1 cellular context compared by ENCODE assay signal in the genomic region with DNA sequence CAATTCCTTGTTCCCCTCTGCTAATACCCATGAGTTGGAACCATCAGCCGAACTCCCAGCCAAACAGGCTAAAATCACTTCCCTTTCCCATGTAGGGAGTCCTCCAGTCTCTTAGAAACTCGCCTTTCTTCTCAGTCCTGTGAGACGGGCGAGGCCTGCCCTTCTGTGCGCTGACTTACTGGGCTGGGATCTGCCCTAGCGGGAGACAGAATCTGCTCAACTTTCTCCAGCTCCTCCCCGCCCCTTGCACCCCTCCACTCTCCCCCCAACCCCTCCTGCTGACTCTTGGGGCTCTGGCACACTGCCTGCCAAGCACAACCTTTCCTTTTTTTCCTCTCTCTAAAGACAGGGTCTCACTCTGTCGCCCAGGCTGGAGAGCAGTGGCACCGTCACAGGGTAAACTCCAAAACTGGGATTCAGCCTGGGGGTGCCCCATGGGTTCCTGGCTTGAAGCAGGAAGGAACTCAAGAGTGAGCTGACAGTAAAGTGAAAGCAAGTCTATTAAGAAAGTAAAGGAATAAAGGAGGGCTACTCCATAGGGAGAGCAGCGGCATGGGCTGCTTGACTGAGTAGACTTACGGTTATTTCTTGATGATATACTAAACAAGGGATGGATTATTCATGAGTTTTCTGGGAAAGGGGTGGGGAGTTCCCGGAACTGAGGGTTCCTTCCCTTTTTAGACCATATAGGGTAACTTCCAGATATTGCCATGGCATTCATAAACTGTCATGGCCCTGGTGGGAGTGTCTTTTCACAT.
TF ChIP-seq lines count a peak whose summit lies in the region.

No MANE protein-coding gene starts in this region.

TF ChIP-seq in K562, 482 proteins besides CTCF, POLR2A, EP300 and RAD21 (continued from another document and continues in another):
- TF ChIP-seq, protein P1, sequence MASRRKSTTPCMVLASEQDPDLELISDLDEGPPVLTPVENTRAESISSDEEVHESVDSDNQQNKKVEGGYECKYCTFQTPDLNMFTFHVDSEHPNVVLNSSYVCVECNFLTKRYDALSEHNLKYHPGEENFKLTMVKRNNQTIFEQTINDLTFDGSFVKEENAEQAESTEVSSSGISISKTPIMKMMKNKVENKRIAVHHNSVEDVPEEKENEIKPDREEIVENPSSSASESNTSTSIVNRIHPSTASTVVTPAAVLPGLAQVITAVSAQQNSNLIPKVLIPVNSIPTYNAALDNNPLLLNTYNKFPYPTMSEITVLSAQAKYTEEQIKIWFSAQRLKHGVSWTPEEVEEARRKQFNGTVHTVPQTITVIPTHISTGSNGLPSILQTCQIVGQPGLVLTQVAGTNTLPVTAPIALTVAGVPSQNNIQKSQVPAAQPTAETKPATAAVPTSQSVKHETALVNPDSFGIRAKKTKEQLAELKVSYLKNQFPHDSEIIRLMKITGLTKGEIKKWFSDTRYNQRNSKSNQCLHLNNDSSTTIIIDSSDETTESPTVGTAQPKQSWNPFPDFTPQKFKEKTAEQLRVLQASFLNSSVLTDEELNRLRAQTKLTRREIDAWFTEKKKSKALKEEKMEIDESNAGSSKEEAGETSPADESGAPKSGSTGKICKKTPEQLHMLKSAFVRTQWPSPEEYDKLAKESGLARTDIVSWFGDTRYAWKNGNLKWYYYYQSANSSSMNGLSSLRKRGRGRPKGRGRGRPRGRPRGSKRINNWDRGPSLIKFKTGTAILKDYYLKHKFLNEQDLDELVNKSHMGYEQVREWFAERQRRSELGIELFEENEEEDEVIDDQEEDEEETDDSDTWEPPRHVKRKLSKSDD (conservative IDR thresholded peaks at IDR 0.05; ENCODE audit: low read length), result no peak
- TF ChIP-seq BRD4 (IDR thresholded peaks at IDR 0.05) (no peak; the same call in 1 of the 2 replicates), ERF (CRISPR knock-in tag; IDR thresholded peaks at IDR 0.05) (0 out of 2 replicates have a peak, but pooled peaks have one; percentile 32), POLR2B (IDR thresholded peaks at IDR 0.05; ENCODE audit: low read depth, partially characterized antibody) (peak; percentile 91), RBBP5 (IDR thresholded peaks at IDR 0.05; ENCODE audit: borderline replicate concordance, insufficient read depth, low read length, poor library complexity, severe bottlenecking) (no peak), ZNF79 (CRISPR knock-in tag; IDR thresholded peaks at IDR 0.05; ENCODE audit: low read depth) (no peak), ILK (tag; IDR thresholded peaks at IDR 0.05; ENCODE audit: borderline replicate concordance, low read depth) (no peak), ETS2 (tag; IDR thresholded peaks at IDR 0.05; ENCODE audit: borderline replicate concordance, poor library complexity, severe bottlenecking) (no peak), ZNF146 (CRISPR knock-in tag; IDR thresholded peaks at IDR 0.05; ENCODE audit: unreplicated experiment) (no peak), ZNF232 (CRISPR knock-in tag; IDR thresholded peaks at IDR 0.05) (no peak), MYC (IDR thresholded peaks at IDR 0.05; ENCODE audit: low read depth, low read length) (0 out of 2 replicates have a peak, but pooled peaks have one; percentile 9), MYC (CRISPR knock-in tag; IDR thresholded peaks at IDR 0.05; ENCODE audit: borderline replicate concordance, low read depth) (no peak), CHD4 (IDR thresholded peaks at IDR 0.05; ENCODE audit: insufficient read depth, insufficient replicate concordance, low read depth, low read length, poor library complexity, severe bottlenecking) (no peak), SLC30A9 (CRISPR knock-in tag; IDR thresholded peaks at IDR 0.05) (no peak), ZFP30 (CRISPR knock-in tag; IDR thresholded peaks at IDR 0.05; ENCODE audit: borderline replicate concordance) (no peak), EP400 (IDR thresholded peaks at IDR 0.05) (no peak; the same call in 1 of the 2 replicates), DPF2 (IDR thresholded peaks at IDR 0.05) (no peak), ASH1L (IDR thresholded peaks at IDR 0.05; ENCODE audit: borderline replicate concordance, low read depth, partially characterized antibody) (no peak), ZNF174 (CRISPR knock-in tag; IDR thresholded peaks at IDR 0.05) (no peak), NCOA4 (IDR thresholded peaks at IDR 0.05; ENCODE audit: partially characterized antibody) (no peak), TBP (optimal IDR thresholded peaks at IDR 0.05; ENCODE audit: low read depth, low read length) (peak; percentile 93), SRF (CRISPR knock-in tag; IDR thresholded peaks at IDR 0.05) (peak; percentile 93 to 99), ETV5 (CRISPR knock-in tag; IDR thresholded peaks at IDR 0.05; ENCODE audit: low read depth) (no peak), MED1 (CRISPR knock-in tag; IDR thresholded peaks at IDR 0.05; ENCODE audit: borderline replicate concordance) (no peak)
- TF ChIP-seq, protein P2, sequence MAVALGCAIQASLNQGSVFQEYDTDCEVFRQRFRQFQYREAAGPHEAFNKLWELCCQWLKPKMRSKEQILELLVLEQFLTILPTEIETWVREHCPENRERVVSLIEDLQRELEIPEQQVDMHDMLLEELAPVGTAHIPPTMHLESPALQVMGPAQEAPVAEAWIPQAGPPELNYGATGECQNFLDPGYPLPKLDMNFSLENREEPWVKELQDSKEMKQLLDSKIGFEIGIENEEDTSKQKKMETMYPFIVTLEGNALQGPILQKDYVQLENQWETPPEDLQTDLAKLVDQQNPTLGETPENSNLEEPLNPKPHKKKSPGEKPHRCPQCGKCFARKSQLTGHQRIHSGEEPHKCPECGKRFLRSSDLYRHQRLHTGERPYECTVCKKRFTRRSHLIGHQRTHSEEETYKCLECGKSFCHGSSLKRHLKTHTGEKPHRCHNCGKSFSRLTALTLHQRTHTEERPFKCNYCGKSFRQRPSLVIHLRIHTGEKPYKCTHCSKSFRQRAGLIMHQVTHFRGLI (CRISPR knock-in tag; IDR thresholded peaks at IDR 0.05), result no peak
- TF ChIP-seq, protein P3, sequence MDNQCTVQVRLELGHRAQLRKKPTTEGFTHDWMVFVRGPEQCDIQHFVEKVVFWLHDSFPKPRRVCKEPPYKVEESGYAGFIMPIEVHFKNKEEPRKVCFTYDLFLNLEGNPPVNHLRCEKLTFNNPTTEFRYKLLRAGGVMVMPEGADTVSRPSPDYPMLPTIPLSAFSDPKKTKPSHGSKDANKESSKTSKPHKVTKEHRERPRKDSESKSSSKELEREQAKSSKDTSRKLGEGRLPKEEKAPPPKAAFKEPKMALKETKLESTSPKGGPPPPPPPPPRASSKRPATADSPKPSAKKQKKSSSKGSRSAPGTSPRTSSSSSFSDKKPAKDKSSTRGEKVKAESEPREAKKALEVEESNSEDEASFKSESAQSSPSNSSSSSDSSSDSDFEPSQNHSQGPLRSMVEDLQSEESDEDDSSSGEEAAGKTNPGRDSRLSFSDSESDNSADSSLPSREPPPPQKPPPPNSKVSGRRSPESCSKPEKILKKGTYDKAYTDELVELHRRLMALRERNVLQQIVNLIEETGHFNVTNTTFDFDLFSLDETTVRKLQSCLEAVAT (IDR thresholded peaks at IDR 0.05), result peak in 1 of 2 experiments; percentile 33; a peak in 1 of 4 replicates
- TF ChIP-seq, protein P4, sequence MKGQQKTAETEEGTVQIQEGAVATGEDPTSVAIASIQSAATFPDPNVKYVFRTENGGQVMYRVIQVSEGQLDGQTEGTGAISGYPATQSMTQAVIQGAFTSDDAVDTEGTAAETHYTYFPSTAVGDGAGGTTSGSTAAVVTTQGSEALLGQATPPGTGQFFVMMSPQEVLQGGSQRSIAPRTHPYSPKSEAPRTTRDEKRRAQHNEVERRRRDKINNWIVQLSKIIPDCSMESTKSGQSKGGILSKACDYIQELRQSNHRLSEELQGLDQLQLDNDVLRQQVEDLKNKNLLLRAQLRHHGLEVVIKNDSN (CRISPR knock-in tag; IDR thresholded peaks at IDR 0.05), result no peak
- TF ChIP-seq, protein P5, sequence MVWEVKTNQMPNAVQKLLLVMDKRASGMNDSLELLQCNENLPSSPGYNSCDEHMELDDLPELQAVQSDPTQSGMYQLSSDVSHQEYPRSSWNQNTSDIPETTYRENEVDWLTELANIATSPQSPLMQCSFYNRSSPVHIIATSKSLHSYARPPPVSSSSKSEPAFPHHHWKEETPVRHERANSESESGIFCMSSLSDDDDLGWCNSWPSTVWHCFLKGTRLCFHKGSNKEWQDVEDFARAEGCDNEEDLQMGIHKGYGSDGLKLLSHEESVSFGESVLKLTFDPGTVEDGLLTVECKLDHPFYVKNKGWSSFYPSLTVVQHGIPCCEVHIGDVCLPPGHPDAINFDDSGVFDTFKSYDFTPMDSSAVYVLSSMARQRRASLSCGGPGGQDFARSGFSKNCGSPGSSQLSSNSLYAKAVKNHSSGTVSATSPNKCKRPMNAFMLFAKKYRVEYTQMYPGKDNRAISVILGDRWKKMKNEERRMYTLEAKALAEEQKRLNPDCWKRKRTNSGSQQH (CRISPR knock-in tag; IDR thresholded peaks at IDR 0.05), result 0 out of 2 replicates have a peak, but pooled peaks have one; percentile 17
- TF ChIP-seq, protein P6, sequence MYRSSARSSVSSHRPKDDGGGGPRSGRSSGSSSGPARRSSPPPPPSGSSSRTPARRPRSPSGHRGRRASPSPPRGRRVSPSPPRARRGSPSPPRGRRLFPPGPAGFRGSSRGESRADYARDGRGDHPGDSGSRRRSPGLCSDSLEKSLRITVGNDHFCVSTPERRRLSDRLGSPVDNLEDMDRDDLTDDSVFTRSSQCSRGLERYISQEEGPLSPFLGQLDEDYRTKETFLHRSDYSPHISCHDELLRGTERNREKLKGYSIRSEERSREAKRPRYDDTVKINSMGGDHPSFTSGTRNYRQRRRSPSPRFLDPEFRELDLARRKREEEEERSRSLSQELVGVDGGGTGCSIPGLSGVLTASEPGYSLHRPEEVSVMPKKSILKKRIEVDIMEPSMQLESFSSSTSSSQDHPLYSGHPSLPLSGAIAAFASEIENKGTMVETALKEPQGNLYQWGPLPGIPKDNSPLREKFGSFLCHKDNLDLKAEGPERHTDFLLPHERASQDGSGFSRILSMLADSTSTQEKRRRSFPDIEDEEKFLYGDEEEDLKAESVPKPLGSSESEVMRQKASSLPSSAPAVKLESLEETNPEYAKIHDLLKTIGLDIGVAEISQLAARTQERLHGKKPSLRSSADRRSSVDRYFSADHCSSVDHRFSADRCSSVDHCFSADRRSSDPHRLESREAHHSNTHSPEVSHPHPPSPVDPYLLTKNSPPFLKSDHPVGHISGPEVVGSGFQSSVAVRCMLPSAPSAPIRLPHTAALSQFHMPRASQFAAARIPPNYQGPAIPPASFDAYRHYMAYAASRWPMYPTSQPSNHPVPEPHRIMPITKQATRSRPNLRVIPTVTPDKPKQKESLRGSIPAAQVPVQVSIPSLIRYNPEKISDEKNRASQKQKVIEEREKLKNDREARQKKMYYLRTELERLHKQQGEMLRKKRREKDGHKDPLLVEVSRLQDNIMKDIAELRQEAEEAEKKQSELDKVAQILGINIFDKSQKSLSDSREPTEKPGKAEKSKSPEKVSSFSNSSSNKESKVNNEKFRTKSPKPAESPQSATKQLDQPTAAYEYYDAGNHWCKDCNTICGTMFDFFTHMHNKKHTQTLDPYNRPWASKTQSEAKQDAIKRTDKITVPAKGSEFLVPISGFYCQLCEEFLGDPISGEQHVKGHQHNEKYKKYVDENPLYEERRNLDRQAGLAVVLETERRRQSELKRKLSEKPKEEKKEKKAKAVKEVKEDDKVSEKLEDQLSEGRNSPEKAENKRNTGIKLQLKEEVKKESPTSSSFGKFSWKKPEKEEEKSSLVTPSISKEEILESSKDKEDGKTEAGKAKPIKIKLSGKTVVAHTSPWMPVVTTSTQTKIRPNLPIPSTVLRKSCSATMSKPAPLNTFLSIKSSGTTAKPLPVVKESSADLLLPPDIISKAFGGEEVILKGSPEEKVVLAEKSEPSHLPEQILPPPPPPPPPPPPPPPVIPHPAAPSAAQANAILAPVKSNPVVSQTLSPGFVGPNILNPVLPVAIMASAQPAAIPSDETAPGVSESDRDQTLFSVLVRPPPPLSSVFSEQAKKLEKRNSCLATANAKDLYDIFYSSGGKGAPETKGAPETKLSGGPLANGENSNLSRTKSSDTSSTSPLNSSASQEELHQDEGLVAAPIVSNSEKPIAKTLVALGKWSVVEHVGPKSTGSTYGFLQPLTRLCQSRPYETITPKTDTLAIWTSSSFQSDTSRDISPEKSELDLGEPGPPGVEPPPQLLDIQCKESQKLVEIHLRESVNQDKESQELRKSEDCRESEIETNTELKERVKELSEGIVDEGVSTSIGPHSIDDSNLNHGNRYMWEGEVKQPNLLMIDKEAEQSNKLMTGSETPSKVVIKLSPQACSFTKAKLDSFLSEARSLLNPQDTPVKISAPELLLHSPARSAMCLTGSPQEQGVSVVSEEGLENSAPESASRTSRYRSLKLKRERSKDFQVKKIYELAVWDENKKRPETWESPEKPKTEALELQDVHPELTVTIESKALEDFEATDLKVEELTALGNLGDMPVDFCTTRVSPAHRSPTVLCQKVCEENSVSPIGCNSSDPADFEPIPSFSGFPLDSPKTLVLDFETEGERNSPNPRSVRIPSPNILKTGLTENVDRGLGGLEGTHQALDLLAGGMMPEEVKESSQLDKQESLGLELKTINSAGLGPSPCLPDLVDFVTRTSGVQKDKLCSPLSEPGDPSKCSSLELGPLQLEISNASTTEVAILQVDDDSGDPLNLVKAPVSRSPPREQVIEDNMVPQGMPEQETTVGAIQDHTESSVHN (IDR thresholded peaks at IDR 0.05; ENCODE audit: borderline replicate concordance in 1 of 2, low read depth in 1 of 2), result no peak
- TF ChIP-seq, protein P7, sequence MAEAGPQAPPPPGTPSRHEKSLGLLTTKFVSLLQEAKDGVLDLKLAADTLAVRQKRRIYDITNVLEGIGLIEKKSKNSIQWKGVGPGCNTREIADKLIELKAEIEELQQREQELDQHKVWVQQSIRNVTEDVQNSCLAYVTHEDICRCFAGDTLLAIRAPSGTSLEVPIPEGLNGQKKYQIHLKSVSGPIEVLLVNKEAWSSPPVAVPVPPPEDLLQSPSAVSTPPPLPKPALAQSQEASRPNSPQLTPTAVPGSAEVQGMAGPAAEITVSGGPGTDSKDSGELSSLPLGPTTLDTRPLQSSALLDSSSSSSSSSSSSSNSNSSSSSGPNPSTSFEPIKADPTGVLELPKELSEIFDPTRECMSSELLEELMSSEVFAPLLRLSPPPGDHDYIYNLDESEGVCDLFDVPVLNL (CRISPR knock-in tag; IDR thresholded peaks at IDR 0.05; ENCODE audit: low read depth), result no peak
- TF ChIP-seq, protein P8, sequence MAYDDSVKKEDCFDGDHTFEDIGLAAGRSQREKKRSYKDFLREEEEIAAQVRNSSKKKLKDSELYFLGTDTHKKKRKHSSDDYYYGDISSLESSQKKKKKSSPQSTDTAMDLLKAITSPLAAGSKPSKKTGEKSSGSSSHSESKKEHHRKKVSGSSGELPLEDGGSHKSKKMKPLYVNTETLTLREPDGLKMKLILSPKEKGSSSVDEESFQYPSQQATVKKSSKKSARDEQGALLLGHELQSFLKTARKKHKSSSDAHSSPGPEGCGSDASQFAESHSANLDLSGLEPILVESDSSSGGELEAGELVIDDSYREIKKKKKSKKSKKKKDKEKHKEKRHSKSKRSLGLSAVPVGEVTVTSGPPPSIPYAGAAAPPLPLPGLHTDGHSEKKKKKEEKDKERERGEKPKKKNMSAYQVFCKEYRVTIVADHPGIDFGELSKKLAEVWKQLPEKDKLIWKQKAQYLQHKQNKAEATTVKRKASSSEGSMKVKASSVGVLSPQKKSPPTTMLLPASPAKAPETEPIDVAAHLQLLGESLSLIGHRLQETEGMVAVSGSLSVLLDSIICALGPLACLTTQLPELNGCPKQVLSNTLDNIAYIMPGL (CRISPR knock-in tag; IDR thresholded peaks at IDR 0.05), result no peak
